Comparison of ENCODE assay signal across 1 cellular context in genomic region chr2:241770185-241770935, GRCh38.
TF ChIP-seq lines count a peak whose summit lies in the region.

No MANE protein-coding gene starts in this region.

TF ChIP-seq in HepG2, 621 proteins besides CTCF, POLR2A, EP300 and RAD21 (continued from another document and continues in another):
- TF ChIP-seq ZNF574 (CRISPR knock-in tag; IDR thresholded peaks at IDR 0.05), result peak; percentile 89
- peak; percentile 86; the same call in 1 of the 2 replicates for TF ChIP-seq CREBL2 (CRISPR knock-in tag; IDR thresholded peaks at IDR 0.05; ENCODE audit: borderline replicate concordance)
- peak; percentile 86 for TF ChIP-seq SIX4 (CRISPR knock-in tag; IDR thresholded peaks at IDR 0.05)
- no peak for TF ChIP-seq ZBTB21 (CRISPR knock-in tag; IDR thresholded peaks at IDR 0.05)
- no peak for TF ChIP-seq ZNF569 (CRISPR knock-in tag; IDR thresholded peaks at IDR 0.05; ENCODE audit: borderline replicate concordance)
- TF ChIP-seq SYNCRIP (IDR thresholded peaks at IDR 0.05; ENCODE audit: insufficient read depth, low read depth, low read length), result no peak
- TF ChIP-seq TEAD3 (CRISPR knock-in tag; optimal IDR thresholded peaks at IDR 0.05; ENCODE audit: borderline replicate concordance), result peak; percentile 97
- TF ChIP-seq BRF2 (CRISPR knock-in tag; IDR thresholded peaks at IDR 0.05), result no peak
- peak; percentile 63; the same call in 1 of the 2 replicates for TF ChIP-seq ZBTB46 (CRISPR knock-in tag; IDR thresholded peaks at IDR 0.05; ENCODE audit: borderline replicate concordance)
- TF ChIP-seq NR2F2 (IDR thresholded peaks at IDR 0.05; ENCODE audit: borderline replicate concordance, low read depth), result peak; percentile 70; the same call in 1 of the 2 replicates
- no peak for TF ChIP-seq THYN1 (CRISPR knock-in tag; IDR thresholded peaks at IDR 0.05; ENCODE audit: borderline replicate concordance, low read depth)
- TF ChIP-seq FOXJ3 (CRISPR knock-in tag; IDR thresholded peaks at IDR 0.05; ENCODE audit: borderline replicate concordance), result peak; percentile 72; the same call in 1 of the 2 replicates
- peak; percentile 99 for TF ChIP-seq SPEN (CRISPR knock-in tag; IDR thresholded peaks at IDR 0.05; ENCODE audit: low read depth)
- peak; percentile 82 for TF ChIP-seq BCL6 (CRISPR knock-in tag; IDR thresholded peaks at IDR 0.05)
- peak; percentile 10 for TF ChIP-seq RBM39 (IDR thresholded peaks at IDR 0.05; ENCODE audit: low read depth, low read length, poor library complexity, severe bottlenecking)
- TF ChIP-seq ZHX2 (IDR thresholded peaks at IDR 0.05; ENCODE audit: low read depth), result no peak
- no peak for TF ChIP-seq ZHX2 (CRISPR knock-in tag; IDR thresholded peaks at IDR 0.05; ENCODE audit: borderline replicate concordance)
- peak; percentile 57 for TF ChIP-seq KDM1A (CRISPR knock-in tag; IDR thresholded peaks at IDR 0.05)
- peak; percentile 94 for TF ChIP-seq MED8 (CRISPR knock-in tag; IDR thresholded peaks at IDR 0.05; ENCODE audit: insufficient replicate concordance)
- TF ChIP-seq SSRP1 (CRISPR knock-in tag; IDR thresholded peaks at IDR 0.05), result 0 out of 2 replicates have a peak, but pooled peaks have one; percentile 19
- 0 out of 2 replicates have a peak, but pooled peaks have one; percentile 28 for TF ChIP-seq CREM (IDR thresholded peaks at IDR 0.05)
- TF ChIP-seq CREM (CRISPR knock-in tag; IDR thresholded peaks at IDR 0.05), result no peak
- TF ChIP-seq DRAP1 (CRISPR knock-in tag; IDR thresholded peaks at IDR 0.05), result peak; percentile 95
- no peak for TF ChIP-seq ZNF841 (CRISPR knock-in tag; IDR thresholded peaks at IDR 0.05; ENCODE audit: borderline replicate concordance)
- peak; percentile 78 for TF ChIP-seq ISL2 (CRISPR knock-in tag; IDR thresholded peaks at IDR 0.05)
- no peak for TF ChIP-seq ZUFSP (CRISPR knock-in tag; IDR thresholded peaks at IDR 0.05; ENCODE audit: borderline replicate concordance)
- 0 out of 2 replicates have a peak, but pooled peaks have one; percentile 4 for TF ChIP-seq NFIC (IDR thresholded peaks at IDR 0.05; ENCODE audit: low read length)
- TF ChIP-seq ARID2 (CRISPR knock-in tag; IDR thresholded peaks at IDR 0.05; ENCODE audit: borderline replicate concordance), result no peak
- TF ChIP-seq PREB (CRISPR knock-in tag; IDR thresholded peaks at IDR 0.05), result no peak
- TF ChIP-seq ZNF7 (CRISPR knock-in tag; IDR thresholded peaks at IDR 0.05), result peak; percentile 45; the same call in 1 of the 2 replicates
- peak; percentile 32; the same call in 1 of the 2 replicates for TF ChIP-seq ZNF460 (CRISPR knock-in tag; IDR thresholded peaks at IDR 0.05; ENCODE audit: borderline replicate concordance)
- TF ChIP-seq PAXIP1 (CRISPR knock-in tag; conservative IDR thresholded peaks at IDR 0.05), result peak; percentile 95
- TF ChIP-seq BCLAF1 (IDR thresholded peaks at IDR 0.05), result no peak
- no peak for TF ChIP-seq HOXA7 (CRISPR knock-in tag; IDR thresholded peaks at IDR 0.05)
- peak; percentile 85 for TF ChIP-seq KDM5B (CRISPR knock-in tag; IDR thresholded peaks at IDR 0.05; ENCODE audit: borderline replicate concordance)
- TF ChIP-seq ELF4 (CRISPR knock-in tag; IDR thresholded peaks at IDR 0.05; ENCODE audit: borderline replicate concordance), result peak; percentile 65; the same call in 1 of the 2 replicates
- TF ChIP-seq ZNF354B (CRISPR knock-in tag; IDR thresholded peaks at IDR 0.05), result no peak
